In genomic region chr10:124791378-124792348, GRCh38 we compare ENCODE assay signal across 1 cellular context.
A peak's percentile ranks its signal among the peaks of the same experiment; 100 is the strongest.
TF ChIP-seq lines count a peak whose summit lies in the region.

TSS of gene EEF1AKMT2 (minus strand) at chr10:124791887. CDS start at chr10:124791833, 54 bp downstream.

TF ChIP-seq in K562, 482 proteins besides CTCF, POLR2A, EP300 and RAD21 (continued from another document and continues in another):
- TF ChIP-seq, protein P1, sequence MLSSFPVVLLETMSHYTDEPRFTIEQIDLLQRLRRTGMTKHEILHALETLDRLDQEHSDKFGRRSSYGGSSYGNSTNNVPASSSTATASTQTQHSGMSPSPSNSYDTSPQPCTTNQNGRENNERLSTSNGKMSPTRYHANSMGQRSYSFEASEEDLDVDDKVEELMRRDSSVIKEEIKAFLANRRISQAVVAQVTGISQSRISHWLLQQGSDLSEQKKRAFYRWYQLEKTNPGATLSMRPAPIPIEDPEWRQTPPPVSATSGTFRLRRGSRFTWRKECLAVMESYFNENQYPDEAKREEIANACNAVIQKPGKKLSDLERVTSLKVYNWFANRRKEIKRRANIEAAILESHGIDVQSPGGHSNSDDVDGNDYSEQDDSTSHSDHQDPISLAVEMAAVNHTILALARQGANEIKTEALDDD (IDR thresholded peaks at IDR 0.05), result no peak
- TF ChIP-seq, protein P2, sequence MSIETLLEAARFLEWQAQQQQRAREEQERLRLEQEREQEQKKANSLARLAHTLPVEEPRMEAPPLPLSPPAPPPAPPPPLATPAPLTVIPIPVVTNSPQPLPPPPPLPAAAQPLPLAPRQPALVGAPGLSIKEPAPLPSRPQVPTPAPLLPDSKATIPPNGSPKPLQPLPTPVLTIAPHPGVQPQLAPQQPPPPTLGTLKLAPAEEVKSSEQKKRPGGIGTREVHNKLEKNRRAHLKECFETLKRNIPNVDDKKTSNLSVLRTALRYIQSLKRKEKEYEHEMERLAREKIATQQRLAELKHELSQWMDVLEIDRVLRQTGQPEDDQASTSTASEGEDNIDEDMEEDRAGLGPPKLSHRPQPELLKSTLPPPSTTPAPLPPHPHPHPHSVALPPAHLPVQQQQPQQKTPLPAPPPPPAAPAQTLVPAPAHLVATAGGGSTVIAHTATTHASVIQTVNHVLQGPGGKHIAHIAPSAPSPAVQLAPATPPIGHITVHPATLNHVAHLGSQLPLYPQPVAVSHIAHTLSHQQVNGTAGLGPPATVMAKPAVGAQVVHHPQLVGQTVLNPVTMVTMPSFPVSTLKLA (conservative IDR thresholded peaks at IDR 0.05), result peak in 1 of 2 experiments; percentile 68; a peak in 2 of 4 replicates
- TF ChIP-seq NONO (IDR thresholded peaks at IDR 0.05; ENCODE audit: low read depth in 2 of 2, low read length in 1 of 2) (peak; percentile 65 to 93; a peak in 3 of 4 replicates), JUN (IDR thresholded peaks at IDR 0.05; ENCODE audit: borderline replicate concordance, low read depth, low read length) (no peak), JUN (CRISPR knock-in tag; IDR thresholded peaks at IDR 0.05; ENCODE audit: borderline replicate concordance) (no peak; the same call in 1 of the 2 replicates), EWSR1 (IDR thresholded peaks at IDR 0.05; ENCODE audit: borderline replicate concordance, low read depth, partially characterized antibody) (no peak), NCOA1 (IDR thresholded peaks at IDR 0.05; ENCODE audit: low read depth) (no peak), EGR1 (conservative IDR thresholded peaks at IDR 0.05) (peak; percentile 77), NFXL1 (CRISPR knock-in tag; IDR thresholded peaks at IDR 0.05) (no peak), CBFB (CRISPR knock-in tag; IDR thresholded peaks at IDR 0.05) (0 out of 2 replicates have a peak, but pooled peaks have one; percentile 51), ZNF398 (CRISPR knock-in tag; IDR thresholded peaks at IDR 0.05) (no peak), ZNF408 (CRISPR knock-in tag; IDR thresholded peaks at IDR 0.05; ENCODE audit: low read depth) (no peak), POLR2AphosphoS2 (IDR thresholded peaks at IDR 0.05; ENCODE audit: low read length) (no peak), ELF4 (CRISPR knock-in tag; IDR thresholded peaks at IDR 0.05) (no peak), STAT6 (CRISPR knock-in tag; IDR thresholded peaks at IDR 0.05) (no peak), KLF6 (CRISPR knock-in tag; IDR thresholded peaks at IDR 0.05; ENCODE audit: borderline replicate concordance) (no peak), PURB (CRISPR knock-in tag; IDR thresholded peaks at IDR 0.05; ENCODE audit: low read depth) (no peak), ZNF668 (CRISPR knock-in tag; IDR thresholded peaks at IDR 0.05) (no peak), BDP1 (IDR thresholded peaks at IDR 0.05; ENCODE audit: insufficient read depth, insufficient read length) (no peak), GATAD2B (IDR thresholded peaks at IDR 0.05; ENCODE audit: borderline replicate concordance) (no peak), ZNF785 (CRISPR knock-in tag; IDR thresholded peaks at IDR 0.05) (no peak), ZBTB33 (CRISPR knock-in tag; IDR thresholded peaks at IDR 0.05) (peak; percentile 81), ZBTB49 (CRISPR knock-in tag; IDR thresholded peaks at IDR 0.05; ENCODE audit: borderline replicate concordance) (no peak), HDAC6 (IDR thresholded peaks at IDR 0.05; ENCODE audit: low read depth, low read length) (0 out of 2 replicates have a peak, but pooled peaks have one; percentile 9), KAT7 (CRISPR knock-in tag; IDR thresholded peaks at IDR 0.05; ENCODE audit: borderline replicate concordance) (peak; percentile 65; the same call in 1 of the 2 replicates), MTA2 (IDR thresholded peaks at IDR 0.05; ENCODE audit: low read depth) (no peak), THRB (CRISPR knock-in tag; conservative IDR thresholded peaks at IDR 0.05) (no peak), KDM5B (IDR thresholded peaks at IDR 0.05; ENCODE audit: insufficient replicate concordance, low read depth, low read length) (peak; percentile 77), NR2C1 (IDR thresholded peaks at IDR 0.05) (no peak), NR2C1 (tag; IDR thresholded peaks at IDR 0.05) (no peak), TRIM25 (IDR thresholded peaks at IDR 0.05; ENCODE audit: borderline replicate concordance) (no peak), SMARCC2 (IDR thresholded peaks at IDR 0.05; ENCODE audit: low read depth) (no peak), ADNP (tag; IDR thresholded peaks at IDR 0.05) (no peak), RB1 (IDR thresholded peaks at IDR 0.05; ENCODE audit: low read depth) (peak; percentile 71), STAT5A (IDR thresholded peaks at IDR 0.05; ENCODE audit: borderline replicate concordance, low read length) (no peak), THRAP3 (IDR thresholded peaks at IDR 0.05; ENCODE audit: borderline replicate concordance) (no peak), MCM5 (IDR thresholded peaks at IDR 0.05; ENCODE audit: low read depth) (no peak), NCOA2 (IDR thresholded peaks at IDR 0.05; ENCODE audit: partially characterized antibody in 2 of 2) (no peak), ZKSCAN3 (CRISPR knock-in tag; IDR thresholded peaks at IDR 0.05) (no peak), PYGO2 (tag; IDR thresholded peaks at IDR 0.05) (no peak), YBX1 (IDR thresholded peaks at IDR 0.05) (no peak), MEF2D (tag; conservative IDR thresholded peaks at IDR 0.05; ENCODE audit: low read depth) (no peak), POLR2G (IDR thresholded peaks at IDR 0.05; ENCODE audit: low read depth, low read length) (peak; percentile 99), ARID2 (IDR thresholded peaks at IDR 0.05) (no peak), ZNF316 (IDR thresholded peaks at IDR 0.05) (no peak), POU5F1 (IDR thresholded peaks at IDR 0.05; ENCODE audit: borderline replicate concordance, low read depth, low read length, partially characterized antibody) (no peak), ZNF311 (CRISPR knock-in tag; IDR thresholded peaks at IDR 0.05) (no peak)
- TF ChIP-seq, protein P3, sequence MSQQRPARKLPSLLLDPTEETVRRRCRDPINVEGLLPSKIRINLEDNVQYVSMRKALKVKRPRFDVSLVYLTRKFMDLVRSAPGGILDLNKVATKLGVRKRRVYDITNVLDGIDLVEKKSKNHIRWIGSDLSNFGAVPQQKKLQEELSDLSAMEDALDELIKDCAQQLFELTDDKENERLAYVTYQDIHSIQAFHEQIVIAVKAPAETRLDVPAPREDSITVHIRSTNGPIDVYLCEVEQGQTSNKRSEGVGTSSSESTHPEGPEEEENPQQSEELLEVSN (IDR thresholded peaks at IDR 0.05; ENCODE audit: borderline replicate concordance in 1 of 2, extremely low read depth in 1 of 2, insufficient read depth in 1 of 2, insufficient read length in 1 of 2, low read depth in 1 of 2, low read length in 1 of 2, poor library complexity in 1 of 2, severe bottlenecking in 1 of 2), result peak; percentile 35 to 41
- TF ChIP-seq, protein P4, sequence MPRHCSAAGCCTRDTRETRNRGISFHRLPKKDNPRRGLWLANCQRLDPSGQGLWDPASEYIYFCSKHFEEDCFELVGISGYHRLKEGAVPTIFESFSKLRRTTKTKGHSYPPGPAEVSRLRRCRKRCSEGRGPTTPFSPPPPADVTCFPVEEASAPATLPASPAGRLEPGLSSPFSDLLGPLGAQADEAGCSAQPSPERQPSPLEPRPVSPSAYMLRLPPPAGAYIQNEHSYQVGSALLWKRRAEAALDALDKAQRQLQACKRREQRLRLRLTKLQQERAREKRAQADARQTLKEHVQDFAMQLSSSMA (CRISPR knock-in tag; IDR thresholded peaks at IDR 0.05), result no peak
- TF ChIP-seq, protein P5, sequence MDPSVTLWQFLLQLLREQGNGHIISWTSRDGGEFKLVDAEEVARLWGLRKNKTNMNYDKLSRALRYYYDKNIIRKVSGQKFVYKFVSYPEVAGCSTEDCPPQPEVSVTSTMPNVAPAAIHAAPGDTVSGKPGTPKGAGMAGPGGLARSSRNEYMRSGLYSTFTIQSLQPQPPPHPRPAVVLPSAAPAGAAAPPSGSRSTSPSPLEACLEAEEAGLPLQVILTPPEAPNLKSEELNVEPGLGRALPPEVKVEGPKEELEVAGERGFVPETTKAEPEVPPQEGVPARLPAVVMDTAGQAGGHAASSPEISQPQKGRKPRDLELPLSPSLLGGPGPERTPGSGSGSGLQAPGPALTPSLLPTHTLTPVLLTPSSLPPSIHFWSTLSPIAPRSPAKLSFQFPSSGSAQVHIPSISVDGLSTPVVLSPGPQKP (CRISPR knock-in tag; IDR thresholded peaks at IDR 0.05), result no peak
